Comparison of ENCODE assay signal across 1 cellular context in genomic region chr7:138161600-138162081, GRCh38.
A peak's percentile ranks its signal among the peaks of the same experiment; 100 is the strongest.
TF ChIP-seq lines count a peak whose summit lies in the region.

No MANE protein-coding gene starts in this region.

TF ChIP-seq in HEK293, 187 proteins besides CTCF, POLR2A, EP300 and RAD21 (continued from another document and continues in another):
- TF ChIP-seq ZNF692 (tag by site-specific recombination; IDR thresholded peaks at IDR 0.05), result no peak
- no peak for TF ChIP-seq ZNF426 (tag by site-specific recombination; IDR thresholded peaks at IDR 0.05)
- no peak for TF ChIP-seq KLF16 (tag by site-specific recombination; IDR thresholded peaks at IDR 0.05)
- TF ChIP-seq BCL11A (tag by site-specific recombination; IDR thresholded peaks at IDR 0.05; ENCODE audit: low read depth), result no peak
- no peak for TF ChIP-seq FEZF1 (tag by site-specific recombination; IDR thresholded peaks at IDR 0.05)
- TF ChIP-seq ZNF112 (tag by site-specific recombination; IDR thresholded peaks at IDR 0.05), result no peak
- no peak for TF ChIP-seq ZNF48 (tag by site-specific recombination; IDR thresholded peaks at IDR 0.05)
- TF ChIP-seq ZNF558 (tag by site-specific recombination; IDR thresholded peaks at IDR 0.05), result no peak
- TF ChIP-seq OVOL3 (tag by site-specific recombination; IDR thresholded peaks at IDR 0.05), result no peak
- TF ChIP-seq ZNF473 (tag by site-specific recombination; IDR thresholded peaks at IDR 0.05), result no peak
- TF ChIP-seq ZNF677 (tag by site-specific recombination; IDR thresholded peaks at IDR 0.05), result no peak
- TF ChIP-seq ZNF561 (tag by site-specific recombination; IDR thresholded peaks at IDR 0.05; ENCODE audit: borderline replicate concordance), result 0 out of 2 replicates have a peak, but pooled peaks have one; percentile 18
- TF ChIP-seq GFI1B (tag by site-specific recombination; IDR thresholded peaks at IDR 0.05), result no peak
- no peak for TF ChIP-seq ZNF768 (tag by site-specific recombination; IDR thresholded peaks at IDR 0.05)
- TF ChIP-seq, protein P1, sequence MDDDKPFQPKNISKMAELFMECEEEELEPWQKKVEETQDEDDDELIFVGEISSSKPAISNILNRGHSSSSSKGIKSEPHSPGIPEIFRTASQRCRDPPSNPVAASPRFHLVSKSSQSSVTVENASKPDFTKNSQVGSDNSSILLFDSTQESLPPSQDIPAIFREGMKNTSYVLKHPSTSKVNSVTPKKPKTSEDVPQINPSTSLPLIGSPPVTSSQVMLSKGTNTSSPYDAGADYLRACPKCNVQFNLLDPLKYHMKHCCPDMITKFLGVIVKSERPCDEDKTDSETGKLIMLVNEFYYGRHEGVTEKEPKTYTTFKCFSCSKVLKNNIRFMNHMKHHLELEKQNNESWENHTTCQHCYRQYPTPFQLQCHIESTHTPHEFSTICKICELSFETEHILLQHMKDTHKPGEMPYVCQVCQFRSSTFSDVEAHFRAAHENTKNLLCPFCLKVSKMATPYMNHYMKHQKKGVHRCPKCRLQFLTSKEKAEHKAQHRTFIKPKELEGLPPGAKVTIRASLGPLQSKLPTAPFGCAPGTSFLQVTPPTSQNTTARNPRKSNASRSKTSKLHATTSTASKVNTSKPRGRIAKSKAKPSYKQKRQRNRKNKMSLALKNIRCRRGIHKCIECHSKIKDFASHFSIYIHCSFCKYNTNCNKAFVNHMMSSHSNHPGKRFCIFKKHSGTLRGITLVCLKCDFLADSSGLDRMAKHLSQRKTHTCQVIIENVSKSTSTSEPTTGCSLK (tag by site-specific recombination; IDR thresholded peaks at IDR 0.05), result no peak
- peak; percentile 46; the same call in 1 of the 2 replicates for TF ChIP-seq ZNF580 (tag by site-specific recombination; IDR thresholded peaks at IDR 0.05)
- no peak; the same call in 1 of the 2 replicates for TF ChIP-seq ZNF76 (tag by site-specific recombination; IDR thresholded peaks at IDR 0.05; ENCODE audit: borderline replicate concordance, low read depth)
- TF ChIP-seq ZSCAN18 (tag by site-specific recombination; IDR thresholded peaks at IDR 0.05), result no peak
- TF ChIP-seq, protein P2, sequence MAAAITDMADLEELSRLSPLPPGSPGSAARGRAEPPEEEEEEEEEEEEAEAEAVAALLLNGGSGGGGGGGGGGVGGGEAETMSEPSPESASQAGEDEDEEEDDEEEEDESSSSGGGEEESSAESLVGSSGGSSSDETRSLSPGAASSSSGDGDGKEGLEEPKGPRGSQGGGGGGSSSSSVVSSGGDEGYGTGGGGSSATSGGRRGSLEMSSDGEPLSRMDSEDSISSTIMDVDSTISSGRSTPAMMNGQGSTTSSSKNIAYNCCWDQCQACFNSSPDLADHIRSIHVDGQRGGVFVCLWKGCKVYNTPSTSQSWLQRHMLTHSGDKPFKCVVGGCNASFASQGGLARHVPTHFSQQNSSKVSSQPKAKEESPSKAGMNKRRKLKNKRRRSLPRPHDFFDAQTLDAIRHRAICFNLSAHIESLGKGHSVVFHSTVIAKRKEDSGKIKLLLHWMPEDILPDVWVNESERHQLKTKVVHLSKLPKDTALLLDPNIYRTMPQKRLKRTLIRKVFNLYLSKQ (tag by site-specific recombination; IDR thresholded peaks at IDR 0.05; ENCODE audit: borderline replicate concordance), result no peak
- no peak for TF ChIP-seq ZNF585B (tag by site-specific recombination; IDR thresholded peaks at IDR 0.05)
- TF ChIP-seq SP3 (tag by site-specific recombination; IDR thresholded peaks at IDR 0.05), result no peak
- TF ChIP-seq ZNF292 (tag by site-specific recombination; IDR thresholded peaks at IDR 0.05; ENCODE audit: borderline replicate concordance, low read depth), result no peak
- TF ChIP-seq ZNF223 (tag by site-specific recombination; IDR thresholded peaks at IDR 0.05), result no peak
- TF ChIP-seq, protein P3, sequence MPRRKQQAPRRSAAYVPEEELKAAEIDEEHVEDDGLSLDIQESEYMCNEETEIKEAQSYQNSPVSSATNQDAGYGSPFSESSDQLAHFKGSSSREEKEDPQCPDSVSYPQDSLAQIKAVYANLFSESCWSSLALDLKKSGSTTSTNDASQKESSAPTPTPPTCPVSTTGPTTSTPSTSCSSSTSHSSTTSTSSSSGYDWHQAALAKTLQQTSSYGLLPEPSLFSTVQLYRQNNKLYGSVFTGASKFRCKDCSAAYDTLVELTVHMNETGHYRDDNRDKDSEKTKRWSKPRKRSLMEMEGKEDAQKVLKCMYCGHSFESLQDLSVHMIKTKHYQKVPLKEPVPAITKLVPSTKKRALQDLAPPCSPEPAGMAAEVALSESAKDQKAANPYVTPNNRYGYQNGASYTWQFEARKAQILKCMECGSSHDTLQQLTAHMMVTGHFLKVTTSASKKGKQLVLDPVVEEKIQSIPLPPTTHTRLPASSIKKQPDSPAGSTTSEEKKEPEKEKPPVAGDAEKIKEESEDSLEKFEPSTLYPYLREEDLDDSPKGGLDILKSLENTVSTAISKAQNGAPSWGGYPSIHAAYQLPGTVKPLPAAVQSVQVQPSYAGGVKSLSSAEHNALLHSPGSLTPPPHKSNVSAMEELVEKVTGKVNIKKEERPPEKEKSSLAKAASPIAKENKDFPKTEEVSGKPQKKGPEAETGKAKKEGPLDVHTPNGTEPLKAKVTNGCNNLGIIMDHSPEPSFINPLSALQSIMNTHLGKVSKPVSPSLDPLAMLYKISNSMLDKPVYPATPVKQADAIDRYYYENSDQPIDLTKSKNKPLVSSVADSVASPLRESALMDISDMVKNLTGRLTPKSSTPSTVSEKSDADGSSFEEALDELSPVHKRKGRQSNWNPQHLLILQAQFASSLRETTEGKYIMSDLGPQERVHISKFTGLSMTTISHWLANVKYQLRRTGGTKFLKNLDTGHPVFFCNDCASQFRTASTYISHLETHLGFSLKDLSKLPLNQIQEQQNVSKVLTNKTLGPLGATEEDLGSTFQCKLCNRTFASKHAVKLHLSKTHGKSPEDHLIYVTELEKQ (tag by site-specific recombination; IDR thresholded peaks at IDR 0.05; ENCODE audit: borderline replicate concordance), result no peak
- no peak for TF ChIP-seq ZNF777 (tag by site-specific recombination; IDR thresholded peaks at IDR 0.05; ENCODE audit: borderline replicate concordance)
- no peak for TF ChIP-seq ZNF138 (tag by site-specific recombination; IDR thresholded peaks at IDR 0.05; ENCODE audit: borderline replicate concordance)
- TF ChIP-seq ZBTB6 (tag by site-specific recombination; IDR thresholded peaks at IDR 0.05), result peak; percentile 48; the same call in 1 of the 2 replicates
- TF ChIP-seq ZNF521 (tag by site-specific recombination; IDR thresholded peaks at IDR 0.05), result no peak
- TF ChIP-seq ZNF513 (tag by site-specific recombination; IDR thresholded peaks at IDR 0.05), result no peak
- 0 out of 2 replicates have a peak, but pooled peaks have one; percentile 21 for TF ChIP-seq TCF7L2 (IDR thresholded peaks at IDR 0.05; ENCODE audit: borderline replicate concordance, low read depth, low read length)
- TF ChIP-seq ZNF202 (tag by site-specific recombination; IDR thresholded peaks at IDR 0.05; ENCODE audit: borderline replicate concordance), result no peak
- no peak for TF ChIP-seq ZNF560 (tag by site-specific recombination; IDR thresholded peaks at IDR 0.05; ENCODE audit: borderline replicate concordance)
- TF ChIP-seq ZNF169 (tag by site-specific recombination; IDR thresholded peaks at IDR 0.05), result no peak
- TF ChIP-seq ZNF707 (tag by site-specific recombination; IDR thresholded peaks at IDR 0.05), result no peak
- TF ChIP-seq, protein P4, sequence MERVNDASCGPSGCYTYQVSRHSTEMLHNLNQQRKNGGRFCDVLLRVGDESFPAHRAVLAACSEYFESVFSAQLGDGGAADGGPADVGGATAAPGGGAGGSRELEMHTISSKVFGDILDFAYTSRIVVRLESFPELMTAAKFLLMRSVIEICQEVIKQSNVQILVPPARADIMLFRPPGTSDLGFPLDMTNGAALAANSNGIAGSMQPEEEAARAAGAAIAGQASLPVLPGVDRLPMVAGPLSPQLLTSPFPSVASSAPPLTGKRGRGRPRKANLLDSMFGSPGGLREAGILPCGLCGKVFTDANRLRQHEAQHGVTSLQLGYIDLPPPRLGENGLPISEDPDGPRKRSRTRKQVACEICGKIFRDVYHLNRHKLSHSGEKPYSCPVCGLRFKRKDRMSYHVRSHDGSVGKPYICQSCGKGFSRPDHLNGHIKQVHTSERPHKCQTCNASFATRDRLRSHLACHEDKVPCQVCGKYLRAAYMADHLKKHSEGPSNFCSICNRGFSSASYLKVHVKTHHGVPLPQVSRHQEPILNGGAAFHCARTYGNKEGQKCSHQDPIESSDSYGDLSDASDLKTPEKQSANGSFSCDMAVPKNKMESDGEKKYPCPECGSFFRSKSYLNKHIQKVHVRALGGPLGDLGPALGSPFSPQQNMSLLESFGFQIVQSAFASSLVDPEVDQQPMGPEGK (tag by site-specific recombination; IDR thresholded peaks at IDR 0.05), result no peak
- no peak for TF ChIP-seq ZSCAN5A (tag by site-specific recombination; IDR thresholded peaks at IDR 0.05)
- no peak for TF ChIP-seq ZNF146 (tag by site-specific recombination; IDR thresholded peaks at IDR 0.05)
- no peak for TF ChIP-seq ZFP41 (tag by site-specific recombination; IDR thresholded peaks at IDR 0.05; ENCODE audit: borderline replicate concordance)
- no peak for TF ChIP-seq ZNF624 (tag by site-specific recombination; IDR thresholded peaks at IDR 0.05)
- TF ChIP-seq GLIS1 (tag by site-specific recombination; IDR thresholded peaks at IDR 0.05), result no peak
- TF ChIP-seq ZNF610 (tag by site-specific recombination; IDR thresholded peaks at IDR 0.05; ENCODE audit: borderline replicate concordance), result no peak
- no peak for TF ChIP-seq BCL11B (tag by site-specific recombination; IDR thresholded peaks at IDR 0.05; ENCODE audit: low read depth)
- no peak for TF ChIP-seq ZNF155 (tag by site-specific recombination; IDR thresholded peaks at IDR 0.05)
- TF ChIP-seq ZNF555 (tag by site-specific recombination; conservative IDR thresholded peaks at IDR 0.05), result no peak
- 0 out of 2 replicates have a peak, but pooled peaks have one; percentile 63 for TF ChIP-seq TRIM28 (IDR thresholded peaks at IDR 0.05; ENCODE audit: borderline replicate concordance, low read length)
- no peak for TF ChIP-seq ZNF157 (tag by site-specific recombination; IDR thresholded peaks at IDR 0.05)
- TF ChIP-seq ZFP37 (tag by site-specific recombination; IDR thresholded peaks at IDR 0.05), result no peak
- TF ChIP-seq ZNF394 (tag by site-specific recombination; IDR thresholded peaks at IDR 0.05; ENCODE audit: borderline replicate concordance), result peak; percentile 86
